Comparison of ENCODE assay signal across 8 cellular contexts in genomic region chr21:16587141-16587570, GRCh38.
A peak's percentile ranks its signal among the peaks of the same experiment; 100 is the strongest.
DNase-seq lines count a peak whose midpoint lies in the region; TF ChIP-seq lines count a peak whose summit lies in the region.

No MANE protein-coding gene starts in this region.

- H2AFZ ChIP-seq in osteoblast (ENCODE audit: low read length): peak overlapping the region; percentile 81

- no peaks in the 10 kb centered on the region for H4K20me1 ChIP-seq in osteoblast (ENCODE audit: insufficient read depth, low read length)

- DNase-seq in Caki2 (ENCODE audit: low read depth): peak; percentile 66
- DNase-seq in NCI-H446 (lab: John Stamatoyannopoulos, UW): peak; percentile 71 to 77
- peak; percentile 50 for DNase-seq in osteoblast (ENCODE audit: insufficient read length, low spot score, missing footprints)
- DNase-seq in NCI-H1930 (lab: John Stamatoyannopoulos, UW): no peak
- DNase-seq in COLO829 (ENCODE audit: low spot score): no peak
- DNase-seq in OCI-M1 (lab: John Stamatoyannopoulos, UW): no peak
- no peak for DNase-seq in activated T-helper 1 cell treated with anti-CD3 and anti-CD28 coated beads, Interleukin-12 subunit alpha, Interleukin-12 subunit beta, Interleukin-2, Interleukin-4 antibody, amounts not matched to agents 30 ng/mL and 10 ng/mL and 1 ng/mL, durations not matched to agents 14 hours and 24 hours and 36 hours (ENCODE audit: low spot score)

- TF ChIP-seq CTCF in osteoblast (IDR thresholded peaks at IDR 0.05; ENCODE audit: extremely low read depth, low read depth, low read length): no peak

- H3K79me2 ChIP-seq in osteoblast (ENCODE audit: insufficient read depth, low read length): no peaks in the 10 kb centered on the region

- no peaks in the 10 kb centered on the region for H3K4me1 Mint-ChIP-seq in activated T-helper 1 cell treated with anti-CD3 and anti-CD28 coated beads, Interleukin-12 subunit alpha, Interleukin-12 subunit beta, Interleukin-2, Interleukin-4 antibody, amounts not matched to agents 30 ng/mL and 10 ng/mL and 1 ng/mL, durations not matched to agents 14 hours and 24 hours and 36 hours (ENCODE audit: low read depth)

- intact Hi-C loops in activated T-helper 1 cell treated with anti-CD3 and anti-CD28 coated beads, Interleukin-12 subunit alpha, Interleukin-12 subunit beta, Interleukin-2, Interleukin-4 antibody, amounts not matched to agents 30 ng/mL and 10 ng/mL and 1 ng/mL, durations not matched to agents 14 hours and 24 hours and 36 hours (cut with micrococcal nuclease): no loop called here

- H3K4me3 Mint-ChIP-seq in activated T-helper 1 cell treated with anti-CD3 and anti-CD28 coated beads, Interleukin-12 subunit alpha, Interleukin-12 subunit beta, Interleukin-2, Interleukin-4 antibody, amounts not matched to agents 30 ng/mL and 10 ng/mL and 1 ng/mL, durations not matched to agents 14 hours and 24 hours and 36 hours: no peak overlapping the region

- H3K4me3 ChIP-seq in esophagus (ENCODE audit: low read depth in 1 of 2, low read length in 2 of 2) (peak overlapping the region in 1 of 2 donors; percentile 38), osteoblast (ENCODE audit: insufficient read depth, low read length) (peak overlapping the region; percentile 62)

- H3K27ac ChIP-seq in esophagus (ENCODE audit: low read depth in 2 of 2, low read length in 1 of 2) (peak overlapping the region; percentile 61 to 69), osteoblast (ENCODE audit: low read depth, low read length) (peak overlapping the region; percentile 94)

- H3K36me3 Mint-ChIP-seq in activated T-helper 1 cell treated with anti-CD3 and anti-CD28 coated beads, Interleukin-12 subunit alpha, Interleukin-12 subunit beta, Interleukin-2, Interleukin-4 antibody, amounts not matched to agents 30 ng/mL and 10 ng/mL and 1 ng/mL, durations not matched to agents 14 hours and 24 hours and 36 hours (ENCODE audit: low read depth): no peaks in the 10 kb centered on the region

- H3K27ac Mint-ChIP-seq in activated T-helper 1 cell treated with anti-CD3 and anti-CD28 coated beads, Interleukin-12 subunit alpha, Interleukin-12 subunit beta, Interleukin-2, Interleukin-4 antibody, amounts not matched to agents 30 ng/mL and 10 ng/mL and 1 ng/mL, durations not matched to agents 14 hours and 24 hours and 36 hours: no peak overlapping the region

- H3K4me1 ChIP-seq in esophagus (ENCODE audit: control insufficient read depth in 2 of 2, insufficient read depth in 2 of 2, low read length in 1 of 2): peaks cover 2 to 3% of the 10 kb centered on the region in 2 donors
- peaks cover 36% of the 10 kb centered on the region for H3K4me1 ChIP-seq in osteoblast (ENCODE audit: insufficient read depth, low read length)

- no peaks in the 10 kb centered on the region for H3K9me3 Mint-ChIP-seq in activated T-helper 1 cell treated with anti-CD3 and anti-CD28 coated beads, Interleukin-12 subunit alpha, Interleukin-12 subunit beta, Interleukin-2, Interleukin-4 antibody, amounts not matched to agents 30 ng/mL and 10 ng/mL and 1 ng/mL, durations not matched to agents 14 hours and 24 hours and 36 hours

- 23 to 29% methylated on average over 5 of the region's 5 CpGs for WGBS in esophagus, 2 donors

- H3K36me3 ChIP-seq in esophagus (ENCODE audit: control insufficient read depth in 2 of 2, insufficient read depth in 2 of 2, low read length in 1 of 2) (no peaks in the 10 kb centered on the region), osteoblast (ENCODE audit: insufficient read depth, low read length) (no peaks in the 10 kb centered on the region)

- H3K4me2 ChIP-seq in osteoblast (ENCODE audit: insufficient read depth, low read length): peak overlapping the region; percentile 96

- H3K9me3 ChIP-seq in esophagus (ENCODE audit: control insufficient read depth in 2 of 2, insufficient read depth in 1 of 2, low read depth in 1 of 2, low read length in 1 of 2) (no peaks in the 10 kb centered on the region), osteoblast (ENCODE audit: low read depth, low read length) (no peaks in the 10 kb centered on the region)

- H3K27me3 ChIP-seq in esophagus (ENCODE audit: control insufficient read depth in 1 of 2, insufficient read depth in 2 of 2, low read length in 2 of 2) (no peaks in the 10 kb centered on the region), osteoblast (ENCODE audit: insufficient read depth, low read length) (no peaks in the 10 kb centered on the region)

- no peaks in the 10 kb centered on the region for H3K27me3 Mint-ChIP-seq in activated T-helper 1 cell treated with anti-CD3 and anti-CD28 coated beads, Interleukin-12 subunit alpha, Interleukin-12 subunit beta, Interleukin-2, Interleukin-4 antibody, amounts not matched to agents 30 ng/mL and 10 ng/mL and 1 ng/mL, durations not matched to agents 14 hours and 24 hours and 36 hours (ENCODE audit: insufficient read depth)

- in situ Hi-C loops in Caki2 (cut with HindIII; ENCODE audit: low pct_unique_long_range_greater_than_20kb, low sequenced_read_pairs): no loop called here

Comparison
In these comparisons a context has a peak if more than half of its experiments do, and no peak if none do; other contexts are left out.
1. DNase-seq: peak in Caki2 (single experiment), NCI-H446 (2 of 2) and osteoblast (single experiment); none in NCI-H1930 (0 of 2), COLO829 (single experiment), OCI-M1 (single experiment) and activated T-helper 1 cell treated with anti-CD3 and anti-CD28 coated beads, Interleukin-12 subunit alpha, Interleukin-12 subunit beta, Interleukin-2, Interleukin-4 antibody, amounts not matched to agents 30 ng/mL and 10 ng/mL and 1 ng/mL, durations not matched to agents 14 hours and 24 hours and 36 hours (single experiment).